In genomic region chr11:19789840-19790710, GRCh38 we compare ENCODE assay signal across 18 cellular contexts.
DNase-seq lines count a peak whose midpoint lies in the region; ATAC-seq and TF ChIP-seq lines count a peak whose summit lies in the region.
"Had no signal": no experiment of that assay in that cellular context is flagged by ENCODE, and none has a peak within 500 bp of the region (broad histone marks: within the 10 kb centered on the region; RNA-seq: fewer than 3 reads in every experiment).

No MANE protein-coding gene starts in this region.

- H3K14ac ChIP-seq in mesenchymal stem cell (ENCODE audit: low read length in 2 of 2): no peak overlapping the region

- H3K4me3 ChIP-seq in breast epithelium (no peak overlapping the region), colonic mucosa (no peak overlapping the region), mesenchymal stem cell (ENCODE audit: insufficient read depth in 1 of 2, low read depth in 1 of 2, low read length in 2 of 2) (peak overlapping the region in 1 of 2 experiments; percentile 19), thoracic aorta (peak overlapping the region; percentile 1)
- H3K4me3 ChIP-seq: cardiac muscle cell had no signal

- H3K79me1 ChIP-seq in mesenchymal stem cell (replicated peaks; ENCODE audit: low read length, poor library complexity, severe bottlenecking): peaks cover 29% of the 10 kb centered on the region

- peaks cover 5% of the 10 kb centered on the region for H3K36me3 Mint-ChIP-seq in MCF 10A (ENCODE audit: insufficient read depth, unreplicated experiment)
- no peaks in the 10 kb centered on the region for H3K36me3 Mint-ChIP-seq in activated T-helper 1 cell treated with anti-CD3 and anti-CD28 coated beads, Interleukin-12 subunit alpha, Interleukin-12 subunit beta, Interleukin-2, Interleukin-4 antibody, amounts not matched to agents 30 ng/mL and 10 ng/mL and 1 ng/mL, durations not matched to agents 14 hours and 24 hours and 36 hours (ENCODE audit: low read depth)
- H3K36me3 Mint-ChIP-seq: naive thymus-derived CD8-positive, alpha-beta T cell had no signal

- H3K27ac ChIP-seq in breast epithelium: peak overlapping the region; percentile 30 to 40
- H3K27ac ChIP-seq in colonic mucosa: peak overlapping the region; percentile 58
- H3K27ac ChIP-seq in mesenchymal stem cell (ENCODE audit: low read length, poor library complexity, severe bottlenecking): no peak overlapping the region
- H3K27ac ChIP-seq in thoracic aorta: peak overlapping the region in 1 of 2 donors; percentile 4
- H3K27ac ChIP-seq: cardiac muscle cell had no signal

- BruUV-seq in MCF 10A (replicated peaks; lab: Mats Ljungman, UMichigan): no TSS peak

- H3K4me2 ChIP-seq in mesenchymal stem cell (ENCODE audit: low read length, poor library complexity, severe bottlenecking): no peak overlapping the region

- no peak for TF ChIP-seq CTCF in breast epithelium (IDR thresholded peaks at IDR 0.05)
- TF ChIP-seq CTCF in MCF 10A (IDR thresholded peaks at IDR 0.05; ENCODE audit: unreplicated experiment): no peak
- no peak for TF ChIP-seq CTCF in colonic mucosa (IDR thresholded peaks at IDR 0.05)
- TF ChIP-seq CTCF in thoracic aorta (IDR thresholded peaks at IDR 0.05): no peak

- H3K9ac ChIP-seq in colonic mucosa (ENCODE audit: low read depth in 2 of 2, low read length in 2 of 2) (peak overlapping the region in 1 of 2 donors; percentile 7), mesenchymal stem cell (ENCODE audit: low read length) (peak overlapping the region; percentile 27)

- POLR2A ChIA-PET in MCF 10A (lab: Yijun Ruan, JAX): no interaction called here

- no peak overlapping the region for H4K8ac ChIP-seq in mesenchymal stem cell (ENCODE audit: low read length)

- no peak overlapping the region for H2BK5ac ChIP-seq in mesenchymal stem cell (ENCODE audit: low read depth, low read length, poor library complexity, severe bottlenecking)

- H3K9me3 Mint-ChIP-seq in MCF 10A (ENCODE audit: unreplicated experiment): no peaks in the 10 kb centered on the region
- H3K9me3 Mint-ChIP-seq in activated T-helper 1 cell treated with anti-CD3 and anti-CD28 coated beads, Interleukin-12 subunit alpha, Interleukin-12 subunit beta, Interleukin-2, Interleukin-4 antibody, amounts not matched to agents 30 ng/mL and 10 ng/mL and 1 ng/mL, durations not matched to agents 14 hours and 24 hours and 36 hours: no peaks in the 10 kb centered on the region
- H3K9me3 Mint-ChIP-seq: activated naive CD4-positive, alpha-beta T cell treated with anti-CD3 and anti-CD28 coated beads for 36 hours; H9 had no signal

- no peaks in the 10 kb centered on the region for H3K27me3 Mint-ChIP-seq in MCF 10A (ENCODE audit: insufficient read depth, unreplicated experiment)
- peaks cover 11% of the 10 kb centered on the region for H3K27me3 Mint-ChIP-seq in activated T-helper 1 cell treated with anti-CD3 and anti-CD28 coated beads, Interleukin-12 subunit alpha, Interleukin-12 subunit beta, Interleukin-2, Interleukin-4 antibody, amounts not matched to agents 30 ng/mL and 10 ng/mL and 1 ng/mL, durations not matched to agents 14 hours and 24 hours and 36 hours (ENCODE audit: insufficient read depth)

- H3K27ac Mint-ChIP-seq in MCF 10A (ENCODE audit: low read depth, unreplicated experiment): no peak overlapping the region
- no peak overlapping the region for H3K27ac Mint-ChIP-seq in activated T-helper 1 cell treated with anti-CD3 and anti-CD28 coated beads, Interleukin-12 subunit alpha, Interleukin-12 subunit beta, Interleukin-2, Interleukin-4 antibody, amounts not matched to agents 30 ng/mL and 10 ng/mL and 1 ng/mL, durations not matched to agents 14 hours and 24 hours and 36 hours
- H3K27ac Mint-ChIP-seq: activated naive CD4-positive, alpha-beta T cell treated with anti-CD3 and anti-CD28 coated beads for 36 hours; naive thymus-derived CD8-positive, alpha-beta T cell had no signal

- H3K23ac ChIP-seq in mesenchymal stem cell (ENCODE audit: low read length in 2 of 2): no peak overlapping the region

- 49% methylated on average over 10 of the region's 10 CpGs for WGBS in mesenchymal stem cell

- ATAC-seq in thoracic aorta (ENCODE audit: insufficient number of reproducible peaks, low FRiP score, low read depth) (no peak), GM21526 (IDR thresholded peaks at IDR 0.05; ENCODE audit: low FRiP score, unreplicated experiment) (no peak)
- ATAC-seq: naive thymus-derived CD8-positive, alpha-beta T cell had no signal

- CTCF ChIA-PET in MCF 10A (lab: Yijun Ruan, JAX): interaction anchor here (0.7 kb wide), 1 partner anchor 34 kb away, joined by 3 read pairs; no protein-coding TSS in a partner anchor

- no peak overlapping the region for H2BK15ac ChIP-seq in mesenchymal stem cell (ENCODE audit: low read depth, poor library complexity, severe bottlenecking)

- H3K4me3 Mint-ChIP-seq in MCF 10A (ENCODE audit: unreplicated experiment): no peak overlapping the region
- H3K4me3 Mint-ChIP-seq in activated T-helper 1 cell treated with anti-CD3 and anti-CD28 coated beads, Interleukin-12 subunit alpha, Interleukin-12 subunit beta, Interleukin-2, Interleukin-4 antibody, amounts not matched to agents 30 ng/mL and 10 ng/mL and 1 ng/mL, durations not matched to agents 14 hours and 24 hours and 36 hours: no peak overlapping the region
- H3K4me3 Mint-ChIP-seq: activated naive CD4-positive, alpha-beta T cell treated with anti-CD3 and anti-CD28 coated beads for 36 hours; H9; naive thymus-derived CD8-positive, alpha-beta T cell had no signal

- H2AFZ ChIP-seq in mesenchymal stem cell (ENCODE audit: low read depth, low read length): no peak overlapping the region

- no peak overlapping the region for H3K18ac ChIP-seq in mesenchymal stem cell (ENCODE audit: low read depth in 1 of 2, low read length in 2 of 2)

- no peak overlapping the region for H2BK12ac ChIP-seq in mesenchymal stem cell (ENCODE audit: low read length in 2 of 2)

- no peak overlapping the region for H2AK5ac ChIP-seq in mesenchymal stem cell (ENCODE audit: low read length, severe bottlenecking)

- intact Hi-C loops in breast epithelium (cut with DNase I; ENCODE audit: low total_unique reads) (no loop called here), MCF 10A (cut with micrococcal nuclease) (no loop called here), colonic mucosa (cut with DNase I) (no loop called here)
- intact Hi-C loops in activated T-helper 1 cell treated with anti-CD3 and anti-CD28 coated beads, Interleukin-12 subunit alpha, Interleukin-12 subunit beta, Interleukin-2, Interleukin-4 antibody, amounts not matched to agents 30 ng/mL and 10 ng/mL and 1 ng/mL, durations not matched to agents 14 hours and 24 hours and 36 hours (cut with micrococcal nuclease): no loop called here

- H3K4me1 ChIP-seq in breast epithelium (no peaks in the 10 kb centered on the region), colonic mucosa (peaks cover 14% of the 10 kb centered on the region), mesenchymal stem cell (ENCODE audit: control insufficient read depth, insufficient read depth, low read depth, low read length) (peaks cover 3% of the 10 kb centered on the region), thoracic aorta (ENCODE audit: control insufficient read depth in 1 of 2, low read depth in 2 of 2) (peaks cover 32 to 85% of the 10 kb centered on the region in 2 donors)

- H2BK120ac ChIP-seq in mesenchymal stem cell (ENCODE audit: low read depth, low read length): no peak overlapping the region

- no peaks in the 10 kb centered on the region for H3K9me3 ChIP-seq in breast epithelium
- H3K9me3 ChIP-seq in colonic mucosa: no peaks in the 10 kb centered on the region
- no peaks in the 10 kb centered on the region for H3K9me3 ChIP-seq in mesenchymal stem cell (ENCODE audit: control insufficient read depth, low read length)
- no peaks in the 10 kb centered on the region for H3K9me3 ChIP-seq in thoracic aorta

- no peak for TF ChIP-seq POLR2A in breast epithelium (IDR thresholded peaks at IDR 0.05)

- H4K91ac ChIP-seq in mesenchymal stem cell (ENCODE audit: low read length): no peak overlapping the region

- H3K4me1 Mint-ChIP-seq in MCF 10A (ENCODE audit: insufficient read depth, unreplicated experiment): no peaks in the 10 kb centered on the region
- no peaks in the 10 kb centered on the region for H3K4me1 Mint-ChIP-seq in activated T-helper 1 cell treated with anti-CD3 and anti-CD28 coated beads, Interleukin-12 subunit alpha, Interleukin-12 subunit beta, Interleukin-2, Interleukin-4 antibody, amounts not matched to agents 30 ng/mL and 10 ng/mL and 1 ng/mL, durations not matched to agents 14 hours and 24 hours and 36 hours (ENCODE audit: low read depth)
- H3K4me1 Mint-ChIP-seq: naive thymus-derived CD8-positive, alpha-beta T cell had no signal

- DNase-seq in breast epithelium (ENCODE audit: low spot score in 2 of 2) (no peak), MCF 10A (ENCODE audit: unreplicated experiment) (no peak), colonic mucosa (peak; percentile 84), mesenchymal stem cell (peak; percentile 22), thoracic aorta (ENCODE audit: low spot score) (no peak), T-helper 1 cell (no peak)
- DNase-seq in activated T-helper 1 cell treated with anti-CD3 and anti-CD28 coated beads, Interleukin-12 subunit alpha, Interleukin-12 subunit beta, Interleukin-2, Interleukin-4 antibody, amounts not matched to agents 30 ng/mL and 10 ng/mL and 1 ng/mL, durations not matched to agents 14 hours and 24 hours and 36 hours (ENCODE audit: low spot score): no peak
- DNase-seq: 8988T; activated CD4-positive, CD25-positive, alpha-beta regulatory T cell; activated naive CD4-positive, alpha-beta T cell treated with anti-CD3 and anti-CD28 coated beads for 36 hours; H9; Karpas-422; naive thymus-derived CD8-positive, alpha-beta T cell; NCI-H1694; NCI-H524 treated with DMSO at 0.1 percent for 48 hours; stimulated activated CD4-positive, alpha-beta T cell treated with anti-CD3 and anti-CD28 coated beads, Interleukin-4, amount 100 ng/mL, for 24 hours had no signal

- H3K36me3 ChIP-seq in breast epithelium (no peaks in the 10 kb centered on the region), colonic mucosa (no peaks in the 10 kb centered on the region), mesenchymal stem cell (ENCODE audit: control insufficient read depth in 1 of 2, insufficient read depth in 2 of 2, low read depth in 1 of 2, low read length in 2 of 2) (peaks cover 0 to 33% of the 10 kb centered on the region in 2 experiments), thoracic aorta (peaks cover 3% of the 10 kb centered on the region)
- H3K36me3 ChIP-seq: cardiac muscle cell had no signal

- H3K4ac ChIP-seq in mesenchymal stem cell (ENCODE audit: low read depth in 1 of 2, low read length in 2 of 2): no peak overlapping the region

- no peaks in the 10 kb centered on the region for H3K27me3 ChIP-seq in breast epithelium
- H3K27me3 ChIP-seq in colonic mucosa: no peaks in the 10 kb centered on the region
- H3K27me3 ChIP-seq in mesenchymal stem cell (ENCODE audit: control insufficient read depth in 1 of 2, insufficient read depth in 1 of 2, low read length in 2 of 2): no peaks in the 10 kb centered on the region
- H3K27me3 ChIP-seq in thoracic aorta (replicated peaks; ENCODE audit: insufficient read depth): no peaks in the 10 kb centered on the region

Comparison
In these comparisons a context has a peak if more than half of its experiments do, and no peak if none do; other contexts are left out.
1. DNase-seq: peak in colonic mucosa (single experiment) and mesenchymal stem cell (single experiment); none in breast epithelium (0 of 2), MCF 10A (single experiment), thoracic aorta (single experiment), activated T-helper 1 cell treated with anti-CD3 and anti-CD28 coated beads, Interleukin-12 subunit alpha, Interleukin-12 subunit beta, Interleukin-2, Interleukin-4 antibody, amounts not matched to agents 30 ng/mL and 10 ng/mL and 1 ng/mL, durations not matched to agents 14 hours and 24 hours and 36 hours (single experiment) and T-helper 1 cell (0 of 5).